ENCODE assay signal across 8 cellular contexts in genomic region chr1:50423670-50424000, GRCh38. TPM values are rescaled to one million over a fixed set of nuclear protein-coding genes. Genes with fewer than 3 reads are reported as not detected.
DNase-seq lines count a peak whose midpoint lies in the region; ATAC-seq, FAIRE-seq and TF ChIP-seq lines count a peak whose summit lies in the region.

No MANE protein-coding gene starts in this region.

- no peak overlapping the region for H3K27ac Mint-ChIP-seq in CD4-positive, CD25-positive, alpha-beta regulatory T cell
- no peak overlapping the region for H3K27ac Mint-ChIP-seq in activated naive CD8-positive, alpha-beta T cell

- no peak overlapping the region for H3K27ac ChIP-seq in CD4-positive, CD25-positive, alpha-beta regulatory T cell (ENCODE audit: insufficient read depth, low read length, poor library complexity, severe bottlenecking)
- no peak overlapping the region for H3K27ac ChIP-seq in GM23248
- H3K27ac ChIP-seq in mucosa of rectum (ENCODE audit: low read depth in 2 of 2, low read length in 2 of 2), result no peak overlapping the region
- H3K27ac ChIP-seq in HepG2 (ENCODE audit: extremely low read length, insufficient read depth, low read length), result no peak overlapping the region

- H3K9ac ChIP-seq in GM23248 (no peak overlapping the region), mucosa of rectum (ENCODE audit: low read depth in 1 of 2, low read length in 2 of 2) (no peak overlapping the region), HepG2 (ENCODE audit: insufficient read depth, low read depth, low read length) (no peak overlapping the region)

- 4 to 6% methylated on average over 22 to 23 of the region's 23 CpGs for WGBS in GM23248 (ENCODE audit: low coverage in 1 of 2, low lambda C conversion rate in 2 of 2, missing lambda C conversion rate in 2 of 2), 2 experiments
- 71% methylated on average over 23 of the region's 23 CpGs for WGBS in HepG2 (ENCODE audit: low lambda C conversion rate)

- H3K27me3 Mint-ChIP-seq in CD4-positive, CD25-positive, alpha-beta regulatory T cell, result peaks cover 87% of the 10 kb centered on the region
- H3K27me3 Mint-ChIP-seq in activated naive CD8-positive, alpha-beta T cell, result peaks cover 48% of the 10 kb centered on the region

- peak overlapping the region; percentile 14; the same call in 1 of the 2 replicates for H2AFZ ChIP-seq in GM23248
- no peak overlapping the region for H2AFZ ChIP-seq in HepG2 (ENCODE audit: low read length)

- intact Hi-C loops in HepG2 (cut with micrococcal nuclease; ENCODE audit: unreplicated experiment), result no loop called here

- no peaks in the 10 kb centered on the region for H3K36me3 Mint-ChIP-seq in CD4-positive, CD25-positive, alpha-beta regulatory T cell
- no peaks in the 10 kb centered on the region for H3K36me3 Mint-ChIP-seq in activated naive CD8-positive, alpha-beta T cell

- no peak for TF ChIP-seq EP300 in HepG2 (IDR thresholded peaks at IDR 0.05; ENCODE audit: low read depth in 2 of 2, low read length in 2 of 2)
- TF ChIP-seq EP300 in HepG2 (CRISPR knock-in tag; IDR thresholded peaks at IDR 0.05; ENCODE audit: borderline replicate concordance), result no peak

- TF ChIP-seq RAD21 in HepG2 (CRISPR knock-in tag; IDR thresholded peaks at IDR 0.05), result no peak

- CTCF ChIA-PET in HepG2 (lab: Yijun Ruan, JAX; ENCODE audit: low intra/inter-chr PET ratio, low total read pairs), result no interaction called here

- no peaks in the 10 kb centered on the region for H3K9me3 ChIP-seq in CD4-positive, CD25-positive, alpha-beta regulatory T cell (ENCODE audit: control insufficient read depth in 2 of 2, low read length in 2 of 2)
- H3K9me3 ChIP-seq in GM23248 (ENCODE audit: low read depth) (no peaks in the 10 kb centered on the region), mucosa of rectum (ENCODE audit: control insufficient read depth in 2 of 2, low read length in 2 of 2) (no peaks in the 10 kb centered on the region), HepG2 (ENCODE audit: low read length) (no peaks in the 10 kb centered on the region)

- FAIRE-seq in HepG2 (lab: Jason Lieb, UNC), result no peak

- in situ Hi-C loops in GM23248 (cut with MboI) (no loop called here), HepG2 (cut with HindIII; ENCODE audit: extremely low pct_ligation_motif_present, low pct_unique_long_range_greater_than_20kb) (no loop called here)

- peaks cover 0 to 71% (median 34%) of the 10 kb centered on the region in 4 donors for H3K4me1 Mint-ChIP-seq in CD4-positive, CD25-positive, alpha-beta regulatory T cell
- H3K4me1 Mint-ChIP-seq in activated naive CD8-positive, alpha-beta T cell (ENCODE audit: low read depth), result peaks cover 55% of the 10 kb centered on the region

- POLR2A ChIA-PET in HepG2 (lab: Yijun Ruan, JAX), result no interaction called here

- H4K20me1 ChIP-seq in GM23248 (ENCODE audit: insufficient read depth) (no peaks in the 10 kb centered on the region), HepG2 (ENCODE audit: insufficient read depth, low read length) (no peaks in the 10 kb centered on the region)

- peaks cover 0 to 5% (median 0%) of the 10 kb centered on the region in 7 donors for H3K9me3 Mint-ChIP-seq in CD4-positive, CD25-positive, alpha-beta regulatory T cell
- no peaks in the 10 kb centered on the region for H3K9me3 Mint-ChIP-seq in activated naive CD8-positive, alpha-beta T cell (ENCODE audit: low read depth)

- no peak for TF ChIP-seq POLR2A in HepG2 (IDR thresholded peaks at IDR 0.05; ENCODE audit: insufficient read depth in 1 of 2, low read depth in 2 of 2, low read length in 2 of 2)

- DNase-seq in CD4-positive, CD25-positive, alpha-beta regulatory T cell, result peak in 1 of 3 donors; percentile 56
- DNase-seq in GM23248 (peak; percentile 54), HepG2 (ENCODE audit: low spot score) (no peak), 8988T (no peak), mesenteric fat pad (ENCODE audit: low spot score) (no peak)

- no TSS peak for BruUV-seq in HepG2 (replicated peaks; lab: Mats Ljungman, UMichigan)

- peak overlapping the region; percentile 68 for H3K4me3 ChIP-seq in CD4-positive, CD25-positive, alpha-beta regulatory T cell (ENCODE audit: low read depth, low read length)
- H3K4me3 ChIP-seq in GM23248 (no peak overlapping the region; the same call in 1 of the 2 replicates), mucosa of rectum (ENCODE audit: low read length in 2 of 2) (peak overlapping the region; percentile 33 to 63), HepG2 (replicated peaks in 1 of 3; ENCODE audit: insufficient read depth in 1 of 3, low read depth in 2 of 3, low read length in 3 of 3) (no peak overlapping the region)

- no peak for TF ChIP-seq CTCF in HepG2 (CRISPR knock-in tag; IDR thresholded peaks at IDR 0.05)

- H3K79me2 ChIP-seq in GM23248 (ENCODE audit: insufficient read depth) (no peaks in the 10 kb centered on the region), HepG2 (ENCODE audit: insufficient read depth, low read length) (no peaks in the 10 kb centered on the region)

- H3K4me3 Mint-ChIP-seq in CD4-positive, CD25-positive, alpha-beta regulatory T cell, result peak overlapping the region; percentile 81 to 94 (median 88)
- peak overlapping the region; percentile 88 for H3K4me3 Mint-ChIP-seq in activated naive CD8-positive, alpha-beta T cell

- H3F3A ChIP-seq in GM23248 (ENCODE audit: insufficient read depth), result no peaks in the 10 kb centered on the region

- no peaks in the 10 kb centered on the region for H3K36me3 ChIP-seq in CD4-positive, CD25-positive, alpha-beta regulatory T cell (ENCODE audit: control insufficient read depth, insufficient read depth, low read length)
- H3K36me3 ChIP-seq in GM23248 (ENCODE audit: low read depth) (no peaks in the 10 kb centered on the region), mucosa of rectum (ENCODE audit: control insufficient read depth in 2 of 2, insufficient read depth in 2 of 2, low read length in 2 of 2) (no peaks in the 10 kb centered on the region), HepG2 (replicated peaks in 1 of 2; ENCODE audit: control insufficient read depth in 1 of 2, insufficient read depth in 2 of 2, low read length in 2 of 2) (no peaks in the 10 kb centered on the region)

- no peak for ATAC-seq in CD4-positive, CD25-positive, alpha-beta regulatory T cell (ENCODE audit: low read depth in 2 of 2)
- ATAC-seq in HepG2 (no peak), HG03378 (IDR thresholded peaks at IDR 0.05; ENCODE audit: unreplicated experiment) (no peak)

- peaks cover 27% of the 10 kb centered on the region for H3K27me3 ChIP-seq in CD4-positive, CD25-positive, alpha-beta regulatory T cell (ENCODE audit: control insufficient read depth, insufficient read depth, low read length)
- H3K27me3 ChIP-seq in GM23248 (replicated peaks; ENCODE audit: insufficient read depth) (peaks cover 98% of the 10 kb centered on the region), mucosa of rectum (ENCODE audit: control insufficient read depth in 2 of 2, insufficient read depth in 2 of 2, low read length in 2 of 2) (peaks cover 84% of the 10 kb centered on the region in 2 donors), HepG2 (ENCODE audit: control insufficient read depth in 1 of 2, insufficient read depth in 2 of 2, low read length in 2 of 2) (peaks cover 16 to 79% of the 10 kb centered on the region in 2 experiments)

- H3K4me1 ChIP-seq in CD4-positive, CD25-positive, alpha-beta regulatory T cell (ENCODE audit: control insufficient read depth, insufficient read depth, low read length, poor library complexity, severe bottlenecking), result peaks cover 40% of the 10 kb centered on the region
- H3K4me1 ChIP-seq in GM23248 (ENCODE audit: insufficient read depth) (no peaks in the 10 kb centered on the region), mucosa of rectum (ENCODE audit: control insufficient read depth in 2 of 2, insufficient read depth in 2 of 2, low read length in 2 of 2) (peaks cover 14 to 21% of the 10 kb centered on the region in 2 donors), HepG2 (ENCODE audit: insufficient read depth, low read length) (peaks cover 18% of the 10 kb centered on the region)

- H3K4me2 ChIP-seq in GM23248 (ENCODE audit: unreplicated experiment) (peak overlapping the region; percentile 14), HepG2 (ENCODE audit: low read depth, low read length) (no peak overlapping the region)

- H3K9me2 ChIP-seq in GM23248 (ENCODE audit: insufficient read depth), result no peaks in the 10 kb centered on the region

TF ChIP-seq in HepG2, 621 proteins besides CTCF, POLR2A, EP300 and RAD21 (continues in another document):
- no peak for TF ChIP-seq ZNF570 (CRISPR knock-in tag; IDR thresholded peaks at IDR 0.05; ENCODE audit: borderline replicate concordance)

RNA-seq across cellular contexts. Expression of gene DMRTA2, which starts 0.4 kb away (rescaled TPM):
- total RNA-seq in CD4-positive, CD25-positive, alpha-beta regulatory T cell, result not detected
- not detected for polyA plus RNA-seq in CD4-positive, CD25-positive, alpha-beta regulatory T cell
- not detected in 2 replicates for total RNA-seq in GM23248 (2014; rRNA removed; shearing (Covaris generic))
- not detected in 2 replicates for polyA plus RNA-seq in GM23248 (2016; fragmentation: Nextera tagmentation; extraction: Ambion mirVana)
- total RNA-seq in HepG2 (2016; rRNA removed; fragmentation: Illumina TruSeq; extraction: Trizol), result not detected in 2 replicates
- total RNA-seq in HepG2 (2016; cell fraction: cytosol; rRNA removed; fragmentation: Illumina TruSeq; extraction: Trizol; ENCODE audit: low read depth), result not detected in 2 replicates
- total RNA-seq in HepG2 (2016; cell fraction: insoluble cytoplasmic fraction; rRNA removed; fragmentation: Illumina TruSeq; extraction: Trizol), result not detected in 2 replicates
- total RNA-seq in HepG2 (2016; cell fraction: membrane; rRNA removed; fragmentation: Illumina TruSeq; extraction: Trizol), result not detected in 2 replicates
- not detected in 2 replicates for total RNA-seq in HepG2 (2016; cell fraction: nucleus; rRNA removed; fragmentation: Illumina TruSeq; extraction: Trizol)
- polyA plus RNA-seq in HepG2 (2011; rRNA removed), result 0.03 TPM in 1 of 2 replicates, not detected in the other
- polyA plus RNA-seq in HepG2 (2011; cell fraction: cytosol; rRNA removed), result 0.01 TPM in 1 of 2 replicates, not detected in the other
- not detected in 2 replicates for polyA plus RNA-seq in HepG2 (2011; cell fraction: nucleus; rRNA removed)
- polyA plus RNA-seq in HepG2 (2012), result not detected in 2 replicates
- 0.05 TPM in 1 of 2 replicates, not detected in the other for polyA plus RNA-seq in HepG2 (2016; cell fraction: cytosol; fragmentation: Illumina TruSeq; extraction: Trizol; ENCODE audit: low read depth)
- not detected in 2 replicates for polyA plus RNA-seq in HepG2 (2016; cell fraction: insoluble cytoplasmic fraction; fragmentation: Illumina TruSeq; extraction: Trizol; ENCODE audit: low read depth)
- polyA plus RNA-seq in HepG2 (2016; cell fraction: membrane; fragmentation: Illumina TruSeq; extraction: Trizol; ENCODE audit: low read depth), result not detected in 2 replicates
- not detected in 2 replicates for polyA plus RNA-seq in HepG2 (2016; cell fraction: nucleus; fragmentation: Illumina TruSeq; extraction: Trizol; ENCODE audit: insufficient read depth, low read depth)
- not detected in 2 replicates for polyA minus RNA-seq in HepG2 (2011; rRNA and poly(A)+ RNA removed; ENCODE audit: low replicate concordance)
- polyA minus RNA-seq in HepG2 (2011; cell fraction: cytosol; rRNA and poly(A)+ RNA removed), result not detected in 2 replicates
- 0.13 TPM in 1 of 2 replicates, not detected in the other for polyA minus RNA-seq in HepG2 (2011; cell fraction: nucleus; rRNA and poly(A)+ RNA removed)
- not detected for total RNA-seq in mesenteric fat pad

Comparison
In these comparisons a context has a peak if more than half of its experiments do, and no peak if none do; other contexts are left out.
1. H3K4me3 ChIP-seq: peak in CD4-positive, CD25-positive, alpha-beta regulatory T cell (single experiment) and mucosa of rectum (2 of 2); none in GM23248 (single experiment) and HepG2 (0 of 3).